In genomic region chr14:52641745-52642144, GRCh38 we compare ENCODE assay signal across 18 cellular contexts. TPM values are rescaled to one million over a fixed set of nuclear protein-coding genes. Genes with fewer than 3 reads are reported as not detected.
A peak's percentile ranks its signal among the peaks of the same experiment; 100 is the strongest.
DNase-seq lines count a peak whose midpoint lies in the region; ATAC-seq, FAIRE-seq and TF ChIP-seq lines count a peak whose summit lies in the region.
"Had no signal": no experiment of that assay in that cellular context is flagged by ENCODE, and none has a peak within 500 bp of the region (broad histone marks: within the 10 kb centered on the region; RNA-seq: fewer than 3 reads in every experiment).

No MANE protein-coding gene starts in this region.

- H3K9me3 ChIP-seq in IMR-90 (ENCODE audit: control insufficient read depth, insufficient read depth, low read length) = peaks cover 2% of the 10 kb centered on the region; the same call in 1 of the 2 replicates
- peaks cover 0 to 6% of the 10 kb centered on the region in 2 donors for H3K9me3 ChIP-seq in kidney (ENCODE audit: control insufficient read depth in 1 of 2, low read length in 2 of 2)
- H3K9me3 ChIP-seq: BE2C had no signal

- H2BK20ac ChIP-seq in IMR-90 (ENCODE audit: low read depth, low read length) = no peak overlapping the region

- no CpG with 5 or more reads among the region's 1 CpG for WGBS in IMR-90 (ENCODE audit: extremely low coverage in 2 of 2, insufficient read length in 1 of 2), 2 experiments

- H2AFZ ChIP-seq in IMR-90 (replicated peaks; ENCODE audit: low read length, poor library complexity) = no peak overlapping the region

- H3K56ac ChIP-seq in IMR-90 (ENCODE audit: extremely low read depth, insufficient read depth, low read length) = no peak overlapping the region

- H3K9me1 ChIP-seq in IMR-90 (ENCODE audit: insufficient read depth, low read length) = no peaks in the 10 kb centered on the region; the same call in 1 of the 2 replicates

- dilution Hi-C loops in IMR-90 (cut with HindIII; ENCODE audit: low sequenced_read_pairs, unreplicated experiment) = no loop called here

- no peaks in the 10 kb centered on the region for H3K27me3 Mint-ChIP-seq in activated CD4-positive, alpha-beta memory T cell treated with anti-CD3 and anti-CD28 coated beads, Interleukin-2, amount 10 ng/mL, durations not matched to agents 7 days and 5 days
- H3K27me3 Mint-ChIP-seq: CD4-positive, CD25-positive, alpha-beta regulatory T cell had no signal

- no peak for TF ChIP-seq POLR2A in IMR-90 (IDR thresholded peaks at IDR 0.05; ENCODE audit: low read depth, low read length)

- no peak overlapping the region for H3K23ac ChIP-seq in IMR-90 (ENCODE audit: low read depth, low read length)

- no peak for FAIRE-seq in kidney (lab: Jason Lieb, UNC)
- FAIRE-seq: A204.1, D721Med, GM12878, H1, HepG2 had no signal

- no peak overlapping the region for H4K91ac ChIP-seq in IMR-90 (ENCODE audit: insufficient read depth, low read depth, low read length)

- no peaks in the 10 kb centered on the region for H4K20me1 ChIP-seq in IMR-90 (ENCODE audit: insufficient read depth, low read length)

- no peak for TF ChIP-seq RAD21 in IMR-90 (IDR thresholded peaks at IDR 0.05; ENCODE audit: low read length)

- no peak for ATAC-seq in IMR-90 (ENCODE audit: low read depth)
- ATAC-seq: GM12878, HepG2 had no signal

- H2BK120ac ChIP-seq in IMR-90 (ENCODE audit: low read depth, low read length) = no peak overlapping the region

- POLR2A ChIA-PET in IMR-90 (lab: Charles Lee; ENCODE audit: unreplicated experiment) = no interaction called here
- POLR2A ChIA-PET in activated CD4-positive, alpha-beta memory T cell treated with anti-CD3 and anti-CD28 coated beads, Interleukin-2, amount 10 ng/mL, durations not matched to agents 7 days and 5 days (lab: Charles Lee) = no interaction called here

- no peak overlapping the region for H3K4me3 Mint-ChIP-seq in activated CD4-positive, alpha-beta memory T cell treated with anti-CD3 and anti-CD28 coated beads, Interleukin-2, amount 10 ng/mL, durations not matched to agents 7 days and 5 days
- H3K4me3 Mint-ChIP-seq: CD4-positive, CD25-positive, alpha-beta regulatory T cell; CD8-positive, alpha-beta memory T cell; H9 had no signal

- H3K14ac ChIP-seq in IMR-90 (replicated peaks; ENCODE audit: low read depth, low read length) = no peak overlapping the region

- in situ Hi-C loops in IMR-90 (cut with MboI; ENCODE audit: low sequenced_read_pairs) = no loop called here

- H3K79me1 ChIP-seq in IMR-90 (ENCODE audit: low read depth in 1 of 2, low read length in 2 of 2) = no peaks in the 10 kb centered on the region

- H3K4me1 ChIP-seq in IMR-90 (ENCODE audit: control insufficient read depth, insufficient read depth, low read length) (no peaks in the 10 kb centered on the region), kidney (ENCODE audit: control insufficient read depth in 1 of 2, insufficient read depth in 1 of 2, low read depth in 1 of 2, low read length in 2 of 2) (no peaks in the 10 kb centered on the region)
- H3K4me1 ChIP-seq: BE2C had no signal

- H2AK5ac ChIP-seq in IMR-90 (ENCODE audit: low read depth, low read length) = no peak overlapping the region

- no peak overlapping the region for H2BK5ac ChIP-seq in IMR-90 (ENCODE audit: low read depth, low read length, poor library complexity, severe bottlenecking)

- no peak overlapping the region for H4K8ac ChIP-seq in IMR-90 (ENCODE audit: low read depth in 2 of 2, low read length in 2 of 2)

- no peak overlapping the region for H3K27ac Mint-ChIP-seq in activated CD4-positive, alpha-beta memory T cell treated with anti-CD3 and anti-CD28 coated beads, Interleukin-2, amount 10 ng/mL, durations not matched to agents 7 days and 5 days
- H3K27ac Mint-ChIP-seq: CD4-positive, CD25-positive, alpha-beta regulatory T cell; H9 had no signal

- TF ChIP-seq CTCF in IMR-90 (conservative IDR thresholded peaks at IDR 0.05; ENCODE audit: low read depth, low read length) = no peak
- TF ChIP-seq CTCF in foreskin fibroblast (IDR thresholded peaks at IDR 0.05; ENCODE audit: low read depth, low read length) = no peak
- no peak for TF ChIP-seq CTCF in kidney (IDR thresholded peaks at IDR 0.05; ENCODE audit: borderline replicate concordance, extremely low read depth, insufficient read depth)

- H3K27me3 ChIP-seq in IMR-90 (ENCODE audit: control insufficient read depth, insufficient read depth, low read length) = no peaks in the 10 kb centered on the region

- H3K36me3 ChIP-seq in IMR-90 (ENCODE audit: control insufficient read depth, insufficient read depth, low read length) (peaks cover 15% of the 10 kb centered on the region), kidney (ENCODE audit: control insufficient read depth in 1 of 2, insufficient read depth in 2 of 2, low read length in 2 of 2) (no peaks in the 10 kb centered on the region)

- no peak overlapping the region for H2BK15ac ChIP-seq in IMR-90 (ENCODE audit: low read depth, low read length)

- H3K9ac ChIP-seq in IMR-90 (ENCODE audit: low read depth, low read length) (no peak overlapping the region), kidney (ENCODE audit: low read length in 2 of 2) (no peak overlapping the region)

- H3K4me3 ChIP-seq in IMR-90 (ENCODE audit: insufficient read depth, low read depth, low read length) (no peak overlapping the region), foreskin fibroblast (ENCODE audit: low read depth in 1 of 2, low read length in 2 of 2) (no peak overlapping the region), kidney (ENCODE audit: low read length in 2 of 2) (no peak overlapping the region)
- H3K4me3 ChIP-seq: GM12878 had no signal

- CTCF ChIA-PET in IMR-90 (lab: Yijun Ruan, JAX) = no interaction called here
- CTCF ChIA-PET in activated CD4-positive, alpha-beta memory T cell treated with anti-CD3 and anti-CD28 coated beads, Interleukin-2, amount 10 ng/mL, durations not matched to agents 7 days and 5 days (lab: Charles Lee) = no interaction called here

- no peak overlapping the region for H3K27ac ChIP-seq in IMR-90 (ENCODE audit: insufficient read depth, low read length)
- no peak overlapping the region for H3K27ac ChIP-seq in kidney (ENCODE audit: low read depth in 2 of 2, low read length in 2 of 2)

- H4K5ac ChIP-seq in IMR-90 (ENCODE audit: low read depth, low read length) = no peak overlapping the region

- H3K9me3 Mint-ChIP-seq in activated CD4-positive, alpha-beta memory T cell treated with anti-CD3 and anti-CD28 coated beads, Interleukin-2, amount 10 ng/mL, durations not matched to agents 7 days and 5 days = peaks cover 9% of the 10 kb centered on the region

- no peak overlapping the region for H3K4me2 ChIP-seq in IMR-90 (ENCODE audit: low read depth, low read length)

- peak; percentile 50 for DNase-seq in EL
- peak; percentile 1 for DNase-seq in IMR-90
- DNase-seq in foreskin fibroblast = peak; percentile 4 to 27
- no peak for DNase-seq in activated CD4-positive, alpha-beta memory T cell treated with anti-CD3 and anti-CD28 coated beads, Interleukin-2, amount 10 ng/mL, durations not matched to agents 7 days and 5 days
- no peak for DNase-seq in kidney
- no peak for DNase-seq in NCI-H748 (lab: John Stamatoyannopoulos, UW; ENCODE audit: unreplicated experiment)
- DNase-seq: ACHN; BE2C; C1 segment of cervical spinal cord; CD4-positive, CD25-positive, alpha-beta regulatory T cell; CD8-positive, alpha-beta memory T cell; COR-L47; H9 had no signal

- H3K4ac ChIP-seq in IMR-90 (ENCODE audit: low read depth, low read length) = no peak overlapping the region

- H3K36me3 Mint-ChIP-seq in activated CD4-positive, alpha-beta memory T cell treated with anti-CD3 and anti-CD28 coated beads, Interleukin-2, amount 10 ng/mL, durations not matched to agents 7 days and 5 days (ENCODE audit: low read depth) = peaks cover 53% of the 10 kb centered on the region

- H2AK9ac ChIP-seq in IMR-90 (replicated peaks; ENCODE audit: low read depth, low read length, poor library complexity) = no peak overlapping the region

- BruUV-seq in IMR-90 (replicated peaks; lab: Mats Ljungman, UMichigan) = no TSS peak

- H3K4me1 Mint-ChIP-seq in activated CD4-positive, alpha-beta memory T cell treated with anti-CD3 and anti-CD28 coated beads, Interleukin-2, amount 10 ng/mL, durations not matched to agents 7 days and 5 days = peaks cover 12% of the 10 kb centered on the region
- H3K4me1 Mint-ChIP-seq: CD4-positive, CD25-positive, alpha-beta regulatory T cell; CD8-positive, alpha-beta memory T cell; H9 had no signal

- intact Hi-C loops in IMR-90 (cut with micrococcal nuclease) (no loop called here), kidney (cut with DNase I) (no loop called here)

- no peak overlapping the region for H3K18ac ChIP-seq in IMR-90 (ENCODE audit: low read depth, low read length)

TF ChIP-seq in IMR-90, 13 proteins besides CTCF, POLR2A, EP300 and RAD21 (continues in another document):
- TF ChIP-seq FOS (IDR thresholded peaks at IDR 0.05; ENCODE audit: low read depth, low read length) (no peak), BHLHE40 (IDR thresholded peaks at IDR 0.05; ENCODE audit: low read depth, low read length) (no peak), SMC3 (IDR thresholded peaks at IDR 0.05; ENCODE audit: low read depth, low read length) (no peak), MAFK (IDR thresholded peaks at IDR 0.05; ENCODE audit: low read depth, low read length) (no peak), CHD1 (IDR thresholded peaks at IDR 0.05; ENCODE audit: low read depth, low read length) (no peak), MAZ (IDR thresholded peaks at IDR 0.05; ENCODE audit: borderline replicate concordance, low read depth, low read length) (no peak), RCOR1 (IDR thresholded peaks at IDR 0.05; ENCODE audit: insufficient replicate concordance, low read length) (no peak), CEBPB (IDR thresholded peaks at IDR 0.05; ENCODE audit: low read depth, low read length) (no peak), MXI1 (IDR thresholded peaks at IDR 0.05; ENCODE audit: borderline replicate concordance, low read depth, low read length) (no peak)
- TF ChIP-seq, protein P1, sequence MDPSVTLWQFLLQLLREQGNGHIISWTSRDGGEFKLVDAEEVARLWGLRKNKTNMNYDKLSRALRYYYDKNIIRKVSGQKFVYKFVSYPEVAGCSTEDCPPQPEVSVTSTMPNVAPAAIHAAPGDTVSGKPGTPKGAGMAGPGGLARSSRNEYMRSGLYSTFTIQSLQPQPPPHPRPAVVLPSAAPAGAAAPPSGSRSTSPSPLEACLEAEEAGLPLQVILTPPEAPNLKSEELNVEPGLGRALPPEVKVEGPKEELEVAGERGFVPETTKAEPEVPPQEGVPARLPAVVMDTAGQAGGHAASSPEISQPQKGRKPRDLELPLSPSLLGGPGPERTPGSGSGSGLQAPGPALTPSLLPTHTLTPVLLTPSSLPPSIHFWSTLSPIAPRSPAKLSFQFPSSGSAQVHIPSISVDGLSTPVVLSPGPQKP (IDR thresholded peaks at IDR 0.05; ENCODE audit: borderline replicate concordance, low read depth, low read length) = no peak

RNA-seq across cellular contexts. Expression of gene ERO1A, which starts 53.6 kb away (rescaled TPM):
- total RNA-seq in IMR-90 (2012; rRNA removed) (38.0 and 44.6 TPM in 2 replicates), kidney (40.5 TPM)
- polyA plus RNA-seq in IMR-90 (2012; rRNA removed) (23.4 and 29.7 TPM in 2 replicates), kidney (ENCODE audit: insufficient read depth, low read depth, low replicate concordance) (8.6 TPM)
- polyA plus RNA-seq in IMR-90 (2012; cell fraction: cytosol; rRNA removed) = 24.3 and 49.5 TPM in 2 replicates
- polyA plus RNA-seq in IMR-90 (2012; cell fraction: nucleus; rRNA removed; ENCODE audit: low replicate concordance) = 8.9 and 20.0 TPM in 2 replicates
- total RNA-seq in activated CD4-positive, alpha-beta memory T cell treated with anti-CD3 and anti-CD28 coated beads, Interleukin-2, amount 10 ng/mL, durations not matched to agents 7 days and 5 days = 100 to 1,000 TPM; 256 to 270 TPM

Comparison
In these comparisons a context has a peak if more than half of its experiments do, and no peak if none do; other contexts are left out.
1. DNase-seq: peak in EL (single experiment), IMR-90 (single experiment) and foreskin fibroblast (2 of 2); none in activated CD4-positive, alpha-beta memory T cell treated with anti-CD3 and anti-CD28 coated beads, Interleukin-2, amount 10 ng/mL, durations not matched to agents 7 days and 5 days (single experiment), kidney (single experiment) and NCI-H748 (single experiment).